In the genomic region with DNA sequence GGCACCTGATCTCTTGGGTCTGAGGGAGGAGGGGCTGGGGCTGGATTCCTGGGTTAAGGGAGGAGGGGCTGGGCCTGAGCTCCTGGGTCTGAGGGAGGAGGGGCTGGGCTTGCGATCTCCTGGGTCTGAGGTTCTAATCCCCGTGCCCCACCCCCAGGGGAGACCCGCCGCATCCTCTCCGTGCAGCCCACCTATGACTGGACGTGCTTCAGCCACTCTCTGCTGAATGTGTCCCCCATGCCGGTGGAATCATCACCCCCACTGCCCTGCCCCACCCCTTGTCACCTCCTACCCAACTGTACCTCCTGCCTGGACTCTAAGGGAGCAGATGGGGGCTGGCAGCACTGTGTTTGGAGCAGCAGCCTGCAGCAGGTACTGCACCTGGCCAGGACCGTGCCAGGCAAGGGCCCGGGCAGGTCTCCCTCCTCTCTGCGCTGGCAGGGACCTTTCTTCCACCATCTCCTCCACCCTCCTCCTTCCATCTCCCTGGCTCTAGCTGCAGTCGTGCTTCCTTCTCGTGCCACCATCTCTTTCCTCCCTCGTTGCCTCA, we compare ENCODE assay signal across 17 cellular contexts. TPM values are rescaled to one million over a fixed set of nuclear protein-coding genes. Genes with fewer than 3 reads are reported as not detected.
DNase-seq lines count a peak whose midpoint lies in the region; ATAC-seq and TF ChIP-seq lines count a peak whose summit lies in the region.
"Had no signal": no experiment of that assay in that cellular context is flagged by ENCODE, and none has a peak within 500 bp of the region (broad histone marks: within the 10 kb centered on the region; RNA-seq: fewer than 3 reads in every experiment).

No MANE protein-coding gene starts in this region.

- peaks cover 15% of the 10 kb centered on the region for H3K36me3 Mint-ChIP-seq in glutamatergic neuron (ENCODE audit: unreplicated experiment)
- H3K36me3 Mint-ChIP-seq in T-cell, result peaks cover 23% of the 10 kb centered on the region
- peaks cover 40% of the 10 kb centered on the region for H3K36me3 Mint-ChIP-seq in mesothelial cell of epicardium

- H3K4me1 ChIP-seq in BLaER1 (peaks cover 54% of the 10 kb centered on the region), Karpas-422 (ENCODE audit: low read length) (peaks cover 21% of the 10 kb centered on the region), osteoblast (ENCODE audit: insufficient read depth, low read length) (no peaks in the 10 kb centered on the region)
- H3K4me1 ChIP-seq: A549 had no signal

- H3K27ac Mint-ChIP-seq in glutamatergic neuron (ENCODE audit: unreplicated experiment), result peak overlapping the region; percentile 59
- H3K27ac Mint-ChIP-seq in T-cell, result no peak overlapping the region
- no peak overlapping the region for H3K27ac Mint-ChIP-seq in mesothelial cell of epicardium

- TF ChIP-seq CTCF in glutamatergic neuron (IDR thresholded peaks at IDR 0.05; ENCODE audit: partially characterized antibody, unreplicated experiment) (no peak), osteoblast (IDR thresholded peaks at IDR 0.05; ENCODE audit: extremely low read depth, low read depth, low read length) (no peak), mesothelial cell of epicardium (IDR thresholded peaks at IDR 0.05; ENCODE audit: unreplicated experiment) (no peak)

- POLR2A ChIA-PET in T-cell (lab: Charles Lee), result no interaction called here

- H2AFZ ChIP-seq in Karpas-422 (ENCODE audit: low read length) (no peak overlapping the region), osteoblast (ENCODE audit: low read length) (no peak overlapping the region)

- H3K4me3 Mint-ChIP-seq in glutamatergic neuron (ENCODE audit: unreplicated experiment) (no peak overlapping the region), T-cell (no peak overlapping the region), mesothelial cell of epicardium (no peak overlapping the region)

- no peaks in the 10 kb centered on the region for H3K27me3 ChIP-seq in BLaER1
- H3K27me3 ChIP-seq in Karpas-422 (ENCODE audit: low read length), result no peaks in the 10 kb centered on the region
- no peaks in the 10 kb centered on the region for H3K27me3 ChIP-seq in osteoblast (ENCODE audit: insufficient read depth, low read length)

- ATAC-seq in GM21737 (IDR thresholded peaks at IDR 0.05; ENCODE audit: unreplicated experiment), result no peak
- no peak for ATAC-seq in T-cell (replicated peaks in 1 of 4)
- ATAC-seq in HG03045 (IDR thresholded peaks at IDR 0.05; ENCODE audit: unreplicated experiment), result no peak
- ATAC-seq: A549, HCT116, K562 had no signal

- CTCF ChIA-PET in T-cell (lab: Charles Lee), result no interaction called here

- H3K79me2 ChIP-seq in Karpas-422 (ENCODE audit: low read length), result no peaks in the 10 kb centered on the region
- no peaks in the 10 kb centered on the region for H3K79me2 ChIP-seq in osteoblast (ENCODE audit: insufficient read depth, low read length)

- no peak for DNase-seq in Karpas-422
- no peak for DNase-seq in glutamatergic neuron
- peak; percentile 65 for DNase-seq in osteoblast (ENCODE audit: insufficient read length, low spot score, missing footprints)
- no peak for DNase-seq in T-cell
- no peak for DNase-seq in mesothelial cell of epicardium (ENCODE audit: low spot score in 2 of 2, unreplicated experiment in 2 of 2)
- DNase-seq: DMS79 treated with DMSO at 0.1 percent for 48 hours; NCI-H1105; NCI-H2081; NCI-H446 treated with DMSO at 0.1 percent for 48 hours; NK-92 treated with Interleukin-12 subunit alpha and Interleukin-12 subunit beta, amount 100 ng/mL, for 24 hours; Right ventricle myocardium superior had no signal

- H3K36me3 ChIP-seq in BLaER1 (peaks cover 24% of the 10 kb centered on the region), Karpas-422 (ENCODE audit: insufficient read depth, low read length) (peaks cover 6% of the 10 kb centered on the region; the same call in 1 of the 2 replicates), osteoblast (ENCODE audit: insufficient read depth, low read length) (peaks cover 9% of the 10 kb centered on the region)

- peak overlapping the region; percentile 83 for H3K27ac ChIP-seq in BLaER1
- H3K27ac ChIP-seq in Karpas-422 (ENCODE audit: low read length), result 0 out of 2 replicates have a peak overlapping the region, but pooled peaks have one; percentile 3
- H3K27ac ChIP-seq in osteoblast (ENCODE audit: low read depth, low read length), result no peak overlapping the region
- H3K27ac ChIP-seq: A549 had no signal

- peaks cover 6% of the 10 kb centered on the region for H3K9me3 Mint-ChIP-seq in glutamatergic neuron (ENCODE audit: unreplicated experiment)
- H3K9me3 Mint-ChIP-seq in T-cell, result no peaks in the 10 kb centered on the region
- no peaks in the 10 kb centered on the region for H3K9me3 Mint-ChIP-seq in mesothelial cell of epicardium

- H3K4me2 ChIP-seq in BLaER1, result peak overlapping the region; percentile 71
- no peak overlapping the region for H3K4me2 ChIP-seq in Karpas-422 (ENCODE audit: low read depth, low read length, poor library complexity, severe bottlenecking)
- no peak overlapping the region for H3K4me2 ChIP-seq in osteoblast (ENCODE audit: insufficient read depth, low read length)
- H3K4me2 ChIP-seq: A549 had no signal

- H3K9me3 ChIP-seq in BLaER1 (no peaks in the 10 kb centered on the region; the same call in 1 of the 2 replicates), Karpas-422 (ENCODE audit: low read length) (no peaks in the 10 kb centered on the region), osteoblast (ENCODE audit: low read depth, low read length) (no peaks in the 10 kb centered on the region)

- H3K9ac ChIP-seq in BLaER1, result peak overlapping the region; percentile 26
- no peak overlapping the region for H3K9ac ChIP-seq in Karpas-422 (ENCODE audit: low read length)

- peaks cover 15% of the 10 kb centered on the region for H3K4me1 Mint-ChIP-seq in glutamatergic neuron (ENCODE audit: low read depth, unreplicated experiment)
- H3K4me1 Mint-ChIP-seq in T-cell, result peaks cover 0 to 2% (median 0%) of the 10 kb centered on the region in 3 donors
- H3K4me1 Mint-ChIP-seq in mesothelial cell of epicardium, result peaks cover 2% of the 10 kb centered on the region

- no peaks in the 10 kb centered on the region for H3K9me2 ChIP-seq in Karpas-422 (replicated peaks; ENCODE audit: insufficient read depth, low read length)

- no peaks in the 10 kb centered on the region for H3K27me3 Mint-ChIP-seq in glutamatergic neuron (ENCODE audit: unreplicated experiment)
- H3K27me3 Mint-ChIP-seq in T-cell, result no peaks in the 10 kb centered on the region
- no peaks in the 10 kb centered on the region for H3K27me3 Mint-ChIP-seq in mesothelial cell of epicardium (ENCODE audit: low read depth)

- no peak overlapping the region for H3K4me3 ChIP-seq in BLaER1
- no peak overlapping the region for H3K4me3 ChIP-seq in Karpas-422 (ENCODE audit: low read length)
- no peak overlapping the region for H3K4me3 ChIP-seq in osteoblast (ENCODE audit: insufficient read depth, low read length)
- H3K4me3 ChIP-seq: A549, K562 had no signal

- H4K20me1 ChIP-seq in BLaER1 (no peaks in the 10 kb centered on the region), Karpas-422 (ENCODE audit: insufficient read depth, low read depth, low read length) (no peaks in the 10 kb centered on the region), osteoblast (ENCODE audit: insufficient read depth, low read length) (no peaks in the 10 kb centered on the region)

RNA-seq across cellular contexts. Expression of gene CNFN, which starts 27.1 kb away (rescaled TPM):
- not detected in 2 replicates for total RNA-seq in Karpas-422 (2014; rRNA removed; shearing (Covaris generic); ENCODE audit: low replicate concordance)
- total RNA-seq in glutamatergic neuron (ENCODE audit: unreplicated experiment) (2.8 TPM), osteoblast (not detected in 2 replicates), T-cell (1 to 10 TPM in 1 of 5 donors, not detected in 4; 1.1 TPM), mesothelial cell of epicardium (1.5 to 2.1 TPM (median 1.9 TPM) in 3 replicates)

RNA-seq across cellular contexts. Expression of gene MEGF8, which starts 37.5 kb away (rescaled TPM):
- 6.5 and 15.9 TPM in 2 replicates for total RNA-seq in Karpas-422 (2014; rRNA removed; shearing (Covaris generic); ENCODE audit: low replicate concordance)
- total RNA-seq in glutamatergic neuron (ENCODE audit: unreplicated experiment) (72.8 TPM), osteoblast (23.9 and 30.0 TPM in 2 replicates), T-cell (10 to 100 TPM in 2 of 5 donors, 1 to 10 TPM in 3; 5.2 to 11.4 (median 9.6) TPM), mesothelial cell of epicardium (54.7 to 58.9 TPM (median 57.1 TPM) in 3 replicates)

RNA-seq across cellular contexts. Expression of gene TMEM145, which starts 49.9 kb away (rescaled TPM):
- 18.7 and 30.5 TPM in 2 replicates for total RNA-seq in Karpas-422 (2014; rRNA removed; shearing (Covaris generic); ENCODE audit: low replicate concordance)
- 24.7 TPM for total RNA-seq in glutamatergic neuron (ENCODE audit: unreplicated experiment)
- total RNA-seq in osteoblast, result not detected in 2 replicates
- not detected for total RNA-seq in T-cell
- 0.25 to 0.92 TPM (median 0.42 TPM) in 3 replicates for total RNA-seq in mesothelial cell of epicardium

Comparison
In these comparisons a context has a peak if more than half of its experiments do, and no peak if none do; other contexts are left out.
1. RNA of gene TMEM145, which starts 49.9 kb away (total RNA-seq): 24.7 TPM in glutamatergic neuron (single experiment) and 18.7 to 30.5 TPM in Karpas-422; 0.25 to 0.92 TPM in mesothelial cell of epicardium, not detected in osteoblast and not detected in T-cell; every median in the first group is over 10 times any median in the second.